Comparison of ENCODE assay signal across 1 cellular context in the genomic region with DNA sequence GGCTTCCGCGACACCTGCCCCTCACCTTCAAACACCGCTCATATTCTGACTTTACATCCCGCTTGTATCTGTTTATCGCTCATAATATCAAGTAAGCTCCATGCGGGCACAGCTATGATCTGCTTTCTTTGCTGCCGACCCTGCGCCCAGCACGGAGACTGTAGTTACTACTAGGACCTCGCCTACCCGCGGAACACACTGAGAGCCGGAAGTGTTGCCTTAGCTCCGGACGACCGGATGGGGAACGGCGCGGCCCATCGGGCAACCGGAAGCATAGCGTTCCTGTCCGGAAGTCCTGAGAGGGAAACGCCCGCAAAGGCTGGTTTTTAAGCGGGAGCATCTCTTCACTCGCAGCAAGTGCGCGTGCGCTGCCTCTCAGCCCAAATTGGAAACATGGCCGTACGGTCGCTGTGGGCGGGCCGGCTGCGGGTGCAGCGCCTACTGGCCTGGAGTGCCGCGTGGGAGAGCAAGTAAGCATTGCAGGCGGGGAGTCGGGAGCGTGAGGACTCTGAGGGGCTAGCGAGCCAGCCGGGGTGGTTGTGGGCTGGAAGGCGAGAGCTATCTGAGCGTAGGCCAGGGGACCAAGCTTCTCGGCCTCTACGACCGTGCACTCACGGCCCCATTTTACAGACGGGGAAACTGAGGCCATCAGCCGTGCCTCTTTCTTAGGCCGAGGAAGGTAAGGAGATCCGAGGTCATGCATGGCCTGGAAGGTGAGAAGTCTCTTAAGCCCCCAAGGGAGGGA.
A peak's percentile ranks its signal among the peaks of the same experiment; 100 is the strongest.
TF ChIP-seq lines count a peak whose summit lies in the region.

TSS of gene GRPEL2 (plus strand) at position 353 of the 745 bp plus-strand sequence. CDS start at position 394, 41 bp downstream.

TF ChIP-seq in HepG2, 621 proteins besides CTCF, POLR2A, EP300 and RAD21 (continued from another document and continues in another):
- TF ChIP-seq SMAD1 (CRISPR knock-in tag; IDR thresholded peaks at IDR 0.05; ENCODE audit: borderline replicate concordance, low read depth) (peak; percentile 93), ZIK1 (CRISPR knock-in tag; IDR thresholded peaks at IDR 0.05; ENCODE audit: borderline replicate concordance, low read depth) (peak; percentile 78; the same call in 1 of the 2 replicates), ETS1 (CRISPR knock-in tag; IDR thresholded peaks at IDR 0.05) (no peak), ARNTL (CRISPR knock-in tag; IDR thresholded peaks at IDR 0.05) (peak; percentile 63), ZNF572 (CRISPR knock-in tag; IDR thresholded peaks at IDR 0.05) (0 out of 2 replicates have a peak, but pooled peaks have one; percentile 74), RERE (CRISPR knock-in tag; IDR thresholded peaks at IDR 0.05; ENCODE audit: low read depth) (no peak), ZFP37 (CRISPR knock-in tag; IDR thresholded peaks at IDR 0.05; ENCODE audit: borderline replicate concordance) (0 out of 2 replicates have a peak, but pooled peaks have one; percentile 13), ZSCAN29 (CRISPR knock-in tag; conservative IDR thresholded peaks at IDR 0.05) (no peak), POGZ (CRISPR knock-in tag; IDR thresholded peaks at IDR 0.05) (peak; percentile 60; the same call in 1 of the 2 replicates), ARID4A (CRISPR knock-in tag; IDR thresholded peaks at IDR 0.05; ENCODE audit: borderline replicate concordance) (peak; percentile 82; the same call in 1 of the 2 replicates), PLRG1 (conservative IDR thresholded peaks at IDR 0.05) (no peak), KMT2B (CRISPR knock-in tag; IDR thresholded peaks at IDR 0.05) (peak; percentile 91), NFYB (CRISPR knock-in tag; IDR thresholded peaks at IDR 0.05) (0 out of 2 replicates have a peak, but pooled peaks have one; percentile 10), RCOR2 (CRISPR knock-in tag; IDR thresholded peaks at IDR 0.05) (peak; percentile 67; the same call in 1 of the 2 replicates), ZHX2 (IDR thresholded peaks at IDR 0.05; ENCODE audit: low read depth) (peak; percentile 79), ZHX2 (CRISPR knock-in tag; IDR thresholded peaks at IDR 0.05; ENCODE audit: borderline replicate concordance) (no peak; the same call in 1 of the 2 replicates), ZNF230 (CRISPR knock-in tag; IDR thresholded peaks at IDR 0.05) (peak; percentile 63; the same call in 1 of the 2 replicates), TCF7L2 (IDR thresholded peaks at IDR 0.05; ENCODE audit: low read depth, low read length) (no peak), KMT2A (CRISPR knock-in tag; IDR thresholded peaks at IDR 0.05) (peak; percentile 86), KDM3A (CRISPR knock-in tag; IDR thresholded peaks at IDR 0.05; ENCODE audit: low read depth) (peak; percentile 91), U2AF1 (optimal IDR thresholded peaks at IDR 0.05; ENCODE audit: low read depth, low read length) (peak; percentile 87), REXO4 (CRISPR knock-in tag; IDR thresholded peaks at IDR 0.05; ENCODE audit: borderline replicate concordance) (no peak), BRD4 (CRISPR knock-in tag; IDR thresholded peaks at IDR 0.05) (peak; percentile 89), MED1 (CRISPR knock-in tag; IDR thresholded peaks at IDR 0.05) (peak; percentile 85), ZNF143 (CRISPR knock-in tag; IDR thresholded peaks at IDR 0.05) (no peak)
- TF ChIP-seq, protein P1, sequence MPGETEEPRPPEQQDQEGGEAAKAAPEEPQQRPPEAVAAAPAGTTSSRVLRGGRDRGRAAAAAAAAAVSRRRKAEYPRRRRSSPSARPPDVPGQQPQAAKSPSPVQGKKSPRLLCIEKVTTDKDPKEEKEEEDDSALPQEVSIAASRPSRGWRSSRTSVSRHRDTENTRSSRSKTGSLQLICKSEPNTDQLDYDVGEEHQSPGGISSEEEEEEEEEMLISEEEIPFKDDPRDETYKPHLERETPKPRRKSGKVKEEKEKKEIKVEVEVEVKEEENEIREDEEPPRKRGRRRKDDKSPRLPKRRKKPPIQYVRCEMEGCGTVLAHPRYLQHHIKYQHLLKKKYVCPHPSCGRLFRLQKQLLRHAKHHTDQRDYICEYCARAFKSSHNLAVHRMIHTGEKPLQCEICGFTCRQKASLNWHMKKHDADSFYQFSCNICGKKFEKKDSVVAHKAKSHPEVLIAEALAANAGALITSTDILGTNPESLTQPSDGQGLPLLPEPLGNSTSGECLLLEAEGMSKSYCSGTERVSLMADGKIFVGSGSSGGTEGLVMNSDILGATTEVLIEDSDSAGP (CRISPR knock-in tag; IDR thresholded peaks at IDR 0.05; ENCODE audit: borderline replicate concordance): peak; percentile 89
- TF ChIP-seq, protein P2, sequence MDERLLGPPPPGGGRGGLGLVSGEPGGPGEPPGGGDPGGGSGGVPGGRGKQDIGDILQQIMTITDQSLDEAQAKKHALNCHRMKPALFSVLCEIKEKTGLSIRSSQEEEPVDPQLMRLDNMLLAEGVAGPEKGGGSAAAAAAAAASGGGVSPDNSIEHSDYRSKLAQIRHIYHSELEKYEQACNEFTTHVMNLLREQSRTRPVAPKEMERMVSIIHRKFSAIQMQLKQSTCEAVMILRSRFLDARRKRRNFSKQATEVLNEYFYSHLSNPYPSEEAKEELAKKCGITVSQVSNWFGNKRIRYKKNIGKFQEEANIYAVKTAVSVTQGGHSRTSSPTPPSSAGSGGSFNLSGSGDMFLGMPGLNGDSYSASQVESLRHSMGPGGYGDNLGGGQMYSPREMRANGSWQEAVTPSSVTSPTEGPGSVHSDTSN (CRISPR knock-in tag; IDR thresholded peaks at IDR 0.05): no peak
- TF ChIP-seq, protein P3, sequence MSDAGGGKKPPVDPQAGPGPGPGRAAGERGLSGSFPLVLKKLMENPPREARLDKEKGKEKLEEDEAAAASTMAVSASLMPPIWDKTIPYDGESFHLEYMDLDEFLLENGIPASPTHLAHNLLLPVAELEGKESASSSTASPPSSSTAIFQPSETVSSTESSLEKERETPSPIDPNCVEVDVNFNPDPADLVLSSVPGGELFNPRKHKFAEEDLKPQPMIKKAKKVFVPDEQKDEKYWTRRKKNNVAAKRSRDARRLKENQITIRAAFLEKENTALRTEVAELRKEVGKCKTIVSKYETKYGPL (CRISPR knock-in tag; IDR thresholded peaks at IDR 0.05): peak; percentile 21; the same call in 1 of the 2 replicates
